ENCODE assay signal across 20 cellular contexts in genomic region chr21:32739946-32740345, GRCh38. TPM values are rescaled to one million over a fixed set of nuclear protein-coding genes. Genes with fewer than 3 reads are reported as not detected.
DNase-seq lines count a peak whose midpoint lies in the region; ATAC-seq and TF ChIP-seq lines count a peak whose summit lies in the region.
"Had no signal": no experiment of that assay in that cellular context is flagged by ENCODE, and none has a peak within 500 bp of the region (broad histone marks: within the 10 kb centered on the region; RNA-seq: fewer than 3 reads in every experiment).

No MANE protein-coding gene starts in this region.

- H3K4me3 ChIP-seq in endodermal cell (ENCODE audit: low read length) (no peak overlapping the region), trophoblast cell (ENCODE audit: low read depth, low read length) (no peak overlapping the region)
- H3K4me3 ChIP-seq: BLaER1, GM12878, GM23338 had no signal

- no peaks in the 10 kb centered on the region for H3K27me3 ChIP-seq in endodermal cell (ENCODE audit: control insufficient read depth, insufficient read depth, low read length, poor library complexity, severe bottlenecking)
- H3K27me3 ChIP-seq in trophoblast cell (ENCODE audit: insufficient read depth, low read length) = no peaks in the 10 kb centered on the region
- H3K27me3 ChIP-seq: BLaER1 had no signal

- no peak overlapping the region for H2BK120ac ChIP-seq in trophoblast cell (ENCODE audit: insufficient read depth, low read length, poor library complexity)

- H3K9ac ChIP-seq in endodermal cell (ENCODE audit: extremely low read depth, low read length, poor library complexity, severe bottlenecking) = no peak overlapping the region
- H3K9ac ChIP-seq in trophoblast cell (ENCODE audit: low read length) = no peak overlapping the region
- H3K9ac ChIP-seq: BLaER1 had no signal

- H3K36me3 ChIP-seq in endodermal cell (ENCODE audit: control insufficient read depth, insufficient read depth, low read length) (peaks cover 97% of the 10 kb centered on the region), trophoblast cell (ENCODE audit: control insufficient read depth in 1 of 2, insufficient read depth in 2 of 2, low read length in 2 of 2) (peaks cover 2 to 16% of the 10 kb centered on the region in 2 experiments)

- H3K79me1 ChIP-seq in trophoblast cell (ENCODE audit: low read length) = no peaks in the 10 kb centered on the region

- H3K4me3 Mint-ChIP-seq in activated T-cell treated with anti-CD3 and anti-CD28 coated beads, Interleukin-2, amount 50 U/mL, for 24 hours = no peak overlapping the region
- no peak overlapping the region for H3K4me3 Mint-ChIP-seq in activated T-cell treated with anti-CD3 and anti-CD28 coated beads, Interleukin-2, amount 50 U/mL, for 4 hours
- no peak overlapping the region for H3K4me3 Mint-ChIP-seq in endodermal cell
- no peak overlapping the region for H3K4me3 Mint-ChIP-seq in natural killer cell treated with Interleukin-12 subunit alpha and Interleukin-12 subunit beta and Interleukin-15 and Interleukin-18, amount 100 ng/mL, for 72 hours
- H3K4me3 Mint-ChIP-seq: B cell; CD4-positive, CD25-positive, alpha-beta regulatory T cell; CD8-positive, alpha-beta T cell; GM23338; H9 had no signal

- H3K4ac ChIP-seq in trophoblast cell (ENCODE audit: low read depth, low read length) = no peak overlapping the region

- no peak overlapping the region for H4K12ac ChIP-seq in trophoblast cell (ENCODE audit: low read depth, low read length)

- H3K4me1 ChIP-seq in endodermal cell (ENCODE audit: control insufficient read depth, insufficient read depth, low read length) = peaks cover 2% of the 10 kb centered on the region
- peaks cover 0 to 2% of the 10 kb centered on the region in 2 experiments for H3K4me1 ChIP-seq in trophoblast cell (ENCODE audit: control insufficient read depth in 1 of 2, insufficient read depth in 2 of 2, low read length in 2 of 2)
- H3K4me1 ChIP-seq: BLaER1 had no signal

- H2AFZ ChIP-seq in trophoblast cell (ENCODE audit: insufficient read depth, low read length, poor library complexity) = no peak overlapping the region
- H2AFZ ChIP-seq: GM23338 had no signal

- H4K8ac ChIP-seq in trophoblast cell (ENCODE audit: low read depth, low read length) = no peak overlapping the region

- no peak for DNase-seq in activated T-cell treated with anti-CD3 and anti-CD28 coated beads, Interleukin-2, amount 50 U/mL, for 24 hours
- DNase-seq in activated T-cell treated with anti-CD3 and anti-CD28 coated beads, Interleukin-2, amount 50 U/mL, for 4 hours = no peak
- DNase-seq in endodermal cell (peak; percentile 79), trophoblast cell (no peak), DMS79 treated with DMSO at 0.1 percent for 48 hours (lab: John Stamatoyannopoulos, UW) (no peak)
- no peak for DNase-seq in natural killer cell treated with Interleukin-12 subunit alpha and Interleukin-12 subunit beta and Interleukin-15 and Interleukin-18, amount 100 ng/mL, for 72 hours (ENCODE audit: low spot score)
- DNase-seq: Caco-2; CD4-positive, CD25-positive, alpha-beta regulatory T cell; CD8-positive, alpha-beta T cell; DMS153; EL; GDM1; H9 had no signal

- no peak overlapping the region for H3K23ac ChIP-seq in trophoblast cell (ENCODE audit: low read length)

- H3K9me3 ChIP-seq in endodermal cell (ENCODE audit: control insufficient read depth, low read length) (no peaks in the 10 kb centered on the region), trophoblast cell (ENCODE audit: insufficient read depth, low read depth, low read length) (no peaks in the 10 kb centered on the region)
- H3K9me3 ChIP-seq: BLaER1, Caco-2 had no signal

- no peaks in the 10 kb centered on the region for H3K79me2 ChIP-seq in trophoblast cell (ENCODE audit: control insufficient read depth, insufficient read depth, low read length, poor library complexity)

- H4K91ac ChIP-seq in trophoblast cell (ENCODE audit: low read depth, low read length) = no peak overlapping the region

- no peak overlapping the region for H3K18ac ChIP-seq in trophoblast cell (ENCODE audit: low read length)

- peak overlapping the region; percentile 64 for H2BK12ac ChIP-seq in trophoblast cell (ENCODE audit: low read length)

- peak overlapping the region; percentile 23 for H3K27ac Mint-ChIP-seq in activated T-cell treated with anti-CD3 and anti-CD28 coated beads, Interleukin-2, amount 50 U/mL, for 24 hours
- H3K27ac Mint-ChIP-seq in endodermal cell = peak overlapping the region; percentile 64
- no peak overlapping the region for H3K27ac Mint-ChIP-seq in natural killer cell treated with Interleukin-12 subunit alpha and Interleukin-12 subunit beta and Interleukin-15 and Interleukin-18, amount 100 ng/mL, for 72 hours
- H3K27ac Mint-ChIP-seq: B cell; CD8-positive, alpha-beta T cell; GM23338 had no signal

- no peak for TF ChIP-seq CTCF in endodermal cell (conservative IDR thresholded peaks at IDR 0.05)

- H3K4me1 Mint-ChIP-seq in activated T-cell treated with anti-CD3 and anti-CD28 coated beads, Interleukin-2, amount 50 U/mL, for 24 hours (ENCODE audit: low read depth) = peaks cover 31% of the 10 kb centered on the region
- H3K4me1 Mint-ChIP-seq in activated T-cell treated with anti-CD3 and anti-CD28 coated beads, Interleukin-2, amount 50 U/mL, for 4 hours (ENCODE audit: low read depth) = peaks cover 7% of the 10 kb centered on the region
- H3K4me1 Mint-ChIP-seq in endodermal cell = peaks cover 40% of the 10 kb centered on the region
- no peaks in the 10 kb centered on the region for H3K4me1 Mint-ChIP-seq in natural killer cell treated with Interleukin-12 subunit alpha and Interleukin-12 subunit beta and Interleukin-15 and Interleukin-18, amount 100 ng/mL, for 72 hours (ENCODE audit: low read depth in 2 of 2)
- H3K4me1 Mint-ChIP-seq: B cell had no signal

- H3K14ac ChIP-seq in trophoblast cell (ENCODE audit: low read length) = no peak overlapping the region

- H3K27ac ChIP-seq in endodermal cell (ENCODE audit: low read depth, low read length) (no peak overlapping the region), trophoblast cell (ENCODE audit: low read depth, low read length) (no peak overlapping the region)
- H3K27ac ChIP-seq: 22Rv1, BLaER1, C4-2B had no signal

- WGBS in endodermal cell (ENCODE audit: insufficient coverage in 1 of 2, insufficient read length in 1 of 2), 2 experiments = 80% methylated on average over 2 of the region's 2 CpGs; no CpG with 5 or more reads in 1 of the 2 experiments
- no CpG with 5 or more reads among the region's 2 CpGs for whole genome bisulfite sequencing in trophoblast cell (ENCODE audit: extremely low coverage, insufficient coverage, insufficient read length)

- H3K4me2 ChIP-seq in trophoblast cell (ENCODE audit: low read length) = no peak overlapping the region
- H3K4me2 ChIP-seq: BLaER1, GM23338 had no signal

- no peaks in the 10 kb centered on the region for H3K9me3 Mint-ChIP-seq in activated T-cell treated with anti-CD3 and anti-CD28 coated beads, Interleukin-2, amount 50 U/mL, for 24 hours
- H3K9me3 Mint-ChIP-seq in activated T-cell treated with anti-CD3 and anti-CD28 coated beads, Interleukin-2, amount 50 U/mL, for 4 hours = no peaks in the 10 kb centered on the region
- H3K9me3 Mint-ChIP-seq in endodermal cell = no peaks in the 10 kb centered on the region
- no peaks in the 10 kb centered on the region for H3K9me3 Mint-ChIP-seq in natural killer cell treated with Interleukin-12 subunit alpha and Interleukin-12 subunit beta and Interleukin-15 and Interleukin-18, amount 100 ng/mL, for 72 hours
- H3K9me3 Mint-ChIP-seq: CD4-positive, CD25-positive, alpha-beta regulatory T cell; CD8-positive, alpha-beta T cell; GM23338; H9 had no signal

- H2AK5ac ChIP-seq in trophoblast cell (ENCODE audit: low read length) = no peak overlapping the region

- H3K27me3 Mint-ChIP-seq in activated T-cell treated with anti-CD3 and anti-CD28 coated beads, Interleukin-2, amount 50 U/mL, for 24 hours = no peaks in the 10 kb centered on the region
- no peaks in the 10 kb centered on the region for H3K27me3 Mint-ChIP-seq in activated T-cell treated with anti-CD3 and anti-CD28 coated beads, Interleukin-2, amount 50 U/mL, for 4 hours (ENCODE audit: low read depth)
- H3K27me3 Mint-ChIP-seq in endodermal cell (ENCODE audit: insufficient read depth) = no peaks in the 10 kb centered on the region
- H3K27me3 Mint-ChIP-seq in natural killer cell treated with Interleukin-12 subunit alpha and Interleukin-12 subunit beta and Interleukin-15 and Interleukin-18, amount 100 ng/mL, for 72 hours = no peaks in the 10 kb centered on the region
- H3K27me3 Mint-ChIP-seq: B cell; CD4-positive, CD25-positive, alpha-beta regulatory T cell had no signal

- ATAC-seq in activated T-cell treated with anti-CD3 and anti-CD28 coated beads, Interleukin-2, amount 50 U/mL, for 4 hours = no peak
- no peak for ATAC-seq in natural killer cell treated with Interleukin-12 subunit alpha and Interleukin-12 subunit beta and Interleukin-15 and Interleukin-18, amount 100 ng/mL, for 72 hours
- ATAC-seq: CD8-positive, alpha-beta T cell; GM12878; GM23338; HCT116 had no signal

- no peak overlapping the region for H2BK5ac ChIP-seq in trophoblast cell (ENCODE audit: low read depth, low read length, poor library complexity)

- peaks cover 95% of the 10 kb centered on the region for H3K36me3 Mint-ChIP-seq in activated T-cell treated with anti-CD3 and anti-CD28 coated beads, Interleukin-2, amount 50 U/mL, for 24 hours (ENCODE audit: low read depth)
- peaks cover 55% of the 10 kb centered on the region for H3K36me3 Mint-ChIP-seq in activated T-cell treated with anti-CD3 and anti-CD28 coated beads, Interleukin-2, amount 50 U/mL, for 4 hours (ENCODE audit: insufficient read depth)
- H3K36me3 Mint-ChIP-seq in endodermal cell (ENCODE audit: low read depth) = peaks cover 81% of the 10 kb centered on the region
- H3K36me3 Mint-ChIP-seq in natural killer cell treated with Interleukin-12 subunit alpha and Interleukin-12 subunit beta and Interleukin-15 and Interleukin-18, amount 100 ng/mL, for 72 hours = peaks cover 31% of the 10 kb centered on the region

RNA-seq across cellular contexts. Expression of gene SYNJ1, which starts 12.1 kb away (rescaled TPM):
- total RNA-seq in activated T-cell treated with anti-CD3 and anti-CD28 coated beads, Interleukin-2, amount 50 U/mL, for 4 hours = 10 to 100 TPM; 10.8 to 11.8 (median 11.6) TPM
- 10 to 100 TPM in 1 of 2 donors, 1 to 10 TPM in 1; 6.0 to 12.2 TPM for total RNA-seq in endodermal cell
- 9.3 TPM for polyA plus RNA-seq in endodermal cell (2013, experiment 1 of 2)
- polyA plus RNA-seq in endodermal cell (2013, experiment 2 of 2) = 12.0 TPM
- polyA plus RNA-seq in trophoblast cell (2013) = 15.8 and 17.4 TPM in 2 replicates
- total RNA-seq in natural killer cell treated with Interleukin-12 subunit alpha and Interleukin-12 subunit beta and Interleukin-15 and Interleukin-18, amount 100 ng/mL, for 72 hours = 10 to 100 TPM; 15.4 to 17.4 TPM

RNA-seq across cellular contexts. Expression of gene PAXBP1, which starts 31.6 kb away (rescaled TPM):
- 10 to 100 TPM; 54.9 to 61.4 (median 58.3) TPM for total RNA-seq in activated T-cell treated with anti-CD3 and anti-CD28 coated beads, Interleukin-2, amount 50 U/mL, for 4 hours
- 10 to 100 TPM; 78.3 to 93.9 TPM for total RNA-seq in endodermal cell
- 81.8 TPM for polyA plus RNA-seq in endodermal cell (2013, experiment 1 of 2)
- polyA plus RNA-seq in endodermal cell (2013, experiment 2 of 2) = 76.3 TPM
- polyA plus RNA-seq in trophoblast cell (2013) = 38.2 and 38.5 TPM in 2 replicates
- total RNA-seq in natural killer cell treated with Interleukin-12 subunit alpha and Interleukin-12 subunit beta and Interleukin-15 and Interleukin-18, amount 100 ng/mL, for 72 hours = 10 to 100 TPM; 41.2 to 75.5 TPM

Comparison
In these comparisons a context has a peak if more than half of its experiments do, and no peak if none do; other contexts are left out.
1. H3K27ac Mint-ChIP-seq: peak in activated T-cell treated with anti-CD3 and anti-CD28 coated beads, Interleukin-2, amount 50 U/mL, for 24 hours (single experiment) and endodermal cell (single experiment); none in natural killer cell treated with Interleukin-12 subunit alpha and Interleukin-12 subunit beta and Interleukin-15 and Interleukin-18, amount 100 ng/mL, for 72 hours (0 of 2).